In genomic region chr3:145032790-145033189, GRCh38 we compare ENCODE assay signal across 27 cellular contexts.
"Had no signal": no experiment of that assay in that cellular context is flagged by ENCODE, and none has a peak within 500 bp of the region (broad histone marks: within the 10 kb centered on the region; RNA-seq: fewer than 3 reads in every experiment).

No MANE protein-coding gene starts in this region.

- H3K4me2 ChIP-seq: smooth muscle cell had no signal

- H3K36me3 ChIP-seq: esophagus muscularis mucosa, gastrocnemius medialis, neutrophil, pancreas, right atrium auricular region, tibial artery had no signal

- H3K4me3 ChIP-seq: dorsolateral prefrontal cortex, esophagus muscularis mucosa, gastrocnemius medialis, lung, mucosa of descending colon, pancreas, right atrium auricular region, smooth muscle cell, testis, tibial artery had no signal

- H3K27ac ChIP-seq: dorsolateral prefrontal cortex, esophagus muscularis mucosa, gastrocnemius medialis, neutrophil, pancreas, right atrium auricular region, testis, tibial artery had no signal

- H3K27me3 ChIP-seq: dorsolateral prefrontal cortex, esophagus muscularis mucosa, gastrocnemius medialis, neutrophil, pancreas, right atrium auricular region, testis, tibial artery had no signal

- H3K9me3 ChIP-seq: esophagus muscularis mucosa, gastrocnemius medialis, mucosa of descending colon, neutrophil, pancreas, right atrium auricular region, testis, tibial artery had no signal

- ATAC-seq: gastrocnemius medialis; left lobe of liver; mucosa of descending colon; natural killer cell treated with Interleukin-12 subunit alpha and Interleukin-12 subunit beta and Interleukin-15 and Interleukin-18, amount 100 ng/mL, for 72 hours; pancreas; sciatic nerve; stimulated activated memory B cell treated with anti-CD40 and anti-IgM and Interleukin-4, amounts not matched to agents 10 μg/mL and 1 μg/mL and 100 μg/mL, for 72 hours; stimulated activated naive CD8-positive, alpha-beta T cell treated with anti-CD3 and anti-CD28 coated beads, Interleukin-15, Interleukin-2, amounts not matched to agents 100 U/mL and 50 U/mL, for 24 hours had no signal

- DNase-seq: cerebellar nuclear complex; cortex of kidney; dorsolateral prefrontal cortex; effector CD8-positive, alpha-beta T cell; endodermal cell; gastrocnemius medialis; head of caudate nucleus; kidney; mesenchymal stem cell; mucosa of descending colon; naive B cell; pancreas; stimulated activated CD4-positive, alpha-beta T cell treated with anti-CD3 and anti-CD28 coated beads, Interleukin-2, amount 100 ng/mL, for 24 hours; stimulated activated CD4-positive, alpha-beta T cell treated with anti-CD3 and anti-CD28 coated beads, Interleukin-4, amount 100 ng/mL, for 24 hours; stimulated activated naive CD8-positive, alpha-beta T cell treated with anti-CD3 and anti-CD28 coated beads, Interleukin-15, Interleukin-2, amounts not matched to agents 100 U/mL and 50 U/mL, for 24 hours; substantia nigra; testis; tibial artery had no signal

- H3K4me1 ChIP-seq: esophagus muscularis mucosa, gastrocnemius medialis, pancreas, right atrium auricular region, testis, tibial artery had no signal
